ENCODE assay signal across 1 cellular context in genomic region chr11:72112541-72113136, GRCh38.
TF ChIP-seq lines count a peak whose summit lies in the region.

Gene ANAPC15, minus strand, starts transcription at chr11:72112695. Its CDS starts 1,419 bp downstream, at chr11:72111276.

TF ChIP-seq in HepG2, 621 proteins besides CTCF, POLR2A, EP300 and RAD21 (continued from another document and continues in another):
- TF ChIP-seq, protein P1, sequence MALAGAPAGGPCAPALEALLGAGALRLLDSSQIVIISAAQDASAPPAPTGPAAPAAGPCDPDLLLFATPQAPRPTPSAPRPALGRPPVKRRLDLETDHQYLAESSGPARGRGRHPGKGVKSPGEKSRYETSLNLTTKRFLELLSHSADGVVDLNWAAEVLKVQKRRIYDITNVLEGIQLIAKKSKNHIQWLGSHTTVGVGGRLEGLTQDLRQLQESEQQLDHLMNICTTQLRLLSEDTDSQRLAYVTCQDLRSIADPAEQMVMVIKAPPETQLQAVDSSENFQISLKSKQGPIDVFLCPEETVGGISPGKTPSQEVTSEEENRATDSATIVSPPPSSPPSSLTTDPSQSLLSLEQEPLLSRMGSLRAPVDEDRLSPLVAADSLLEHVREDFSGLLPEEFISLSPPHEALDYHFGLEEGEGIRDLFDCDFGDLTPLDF (CRISPR knock-in tag; IDR thresholded peaks at IDR 0.05) = peak; percentile 78
- TF ChIP-seq SMAD3 (CRISPR knock-in tag; IDR thresholded peaks at IDR 0.05) (no peak), CCDC6 (CRISPR knock-in tag; IDR thresholded peaks at IDR 0.05) (peak; percentile 68; the same call in 1 of the 2 replicates), ATF4 (CRISPR knock-in tag; IDR thresholded peaks at IDR 0.05) (no peak), HNF4A (CRISPR knock-in tag; IDR thresholded peaks at IDR 0.05) (no peak), TFDP2 (CRISPR knock-in tag; IDR thresholded peaks at IDR 0.05) (peak; percentile 94), ZNF530 (CRISPR knock-in tag; IDR thresholded peaks at IDR 0.05; ENCODE audit: low read depth) (no peak), MTA3 (CRISPR knock-in tag; IDR thresholded peaks at IDR 0.05) (no peak), SAP130 (CRISPR knock-in tag; IDR thresholded peaks at IDR 0.05; ENCODE audit: low read depth) (peak; percentile 85), SMYD3 (CRISPR knock-in tag; IDR thresholded peaks at IDR 0.05) (peak; percentile 65; the same call in 1 of the 2 replicates), SALL1 (CRISPR knock-in tag; IDR thresholded peaks at IDR 0.05) (peak; percentile 55; the same call in 1 of the 2 replicates), ZNF841 (CRISPR knock-in tag; IDR thresholded peaks at IDR 0.05; ENCODE audit: borderline replicate concordance) (no peak), ZNF33B (CRISPR knock-in tag; IDR thresholded peaks at IDR 0.05) (no peak), STAT5B (CRISPR knock-in tag; IDR thresholded peaks at IDR 0.05) (no peak), SUZ12 (IDR thresholded peaks at IDR 0.05; ENCODE audit: low read depth, low read length) (no peak), ARNT (IDR thresholded peaks at IDR 0.05) (no peak), ZMYM3 (CRISPR knock-in tag; IDR thresholded peaks at IDR 0.05) (no peak), SMAD1 (CRISPR knock-in tag; IDR thresholded peaks at IDR 0.05; ENCODE audit: borderline replicate concordance, low read depth) (peak; percentile 76; the same call in 1 of the 2 replicates), ZFP82 (CRISPR knock-in tag; IDR thresholded peaks at IDR 0.05; ENCODE audit: borderline replicate concordance) (no peak), SIN3B (IDR thresholded peaks at IDR 0.05; ENCODE audit: low read length) (no peak), ZNF709 (CRISPR knock-in tag; IDR thresholded peaks at IDR 0.05) (peak; percentile 60; the same call in 1 of the 2 replicates), ZNF225 (CRISPR knock-in tag; IDR thresholded peaks at IDR 0.05) (no peak), ZNF563 (CRISPR knock-in tag; IDR thresholded peaks at IDR 0.05) (peak; percentile 51; the same call in 1 of the 2 replicates), NFATC3 (CRISPR knock-in tag; IDR thresholded peaks at IDR 0.05) (no peak), ZNF737 (CRISPR knock-in tag; IDR thresholded peaks at IDR 0.05; ENCODE audit: borderline replicate concordance) (no peak), ZNF619 (CRISPR knock-in tag; IDR thresholded peaks at IDR 0.05) (0 out of 2 replicates have a peak, but pooled peaks have one; percentile 21), HIVEP1 (CRISPR knock-in tag; IDR thresholded peaks at IDR 0.05) (no peak), HNRNPH1 (optimal IDR thresholded peaks at IDR 0.05; ENCODE audit: low read depth, low read length) (no peak), ZNF557 (CRISPR knock-in tag; IDR thresholded peaks at IDR 0.05) (no peak), GTF3A (CRISPR knock-in tag; conservative IDR thresholded peaks at IDR 0.05) (no peak), RBM39 (IDR thresholded peaks at IDR 0.05; ENCODE audit: low read depth, low read length, poor library complexity, severe bottlenecking) (no peak), ZFY (CRISPR knock-in tag; IDR thresholded peaks at IDR 0.05) (peak; percentile 76), MYC (CRISPR knock-in tag; IDR thresholded peaks at IDR 0.05; ENCODE audit: borderline replicate concordance) (peak; percentile 81; the same call in 1 of the 2 replicates), XRCC5 (optimal IDR thresholded peaks at IDR 0.05; ENCODE audit: low read length) (no peak), FOSL1 (CRISPR knock-in tag; IDR thresholded peaks at IDR 0.05; ENCODE audit: borderline replicate concordance) (no peak), SMARCC2 (IDR thresholded peaks at IDR 0.05) (no peak), NFYC (CRISPR knock-in tag; IDR thresholded peaks at IDR 0.05) (peak; percentile 35; the same call in 1 of the 2 replicates), ZNF549 (CRISPR knock-in tag; IDR thresholded peaks at IDR 0.05) (no peak), ZFYVE20 (CRISPR knock-in tag; IDR thresholded peaks at IDR 0.05; ENCODE audit: borderline replicate concordance, low read depth) (no peak), SSRP1 (CRISPR knock-in tag; IDR thresholded peaks at IDR 0.05) (0 out of 2 replicates have a peak, but pooled peaks have one; percentile 58), ZNF34 (CRISPR knock-in tag; IDR thresholded peaks at IDR 0.05; ENCODE audit: borderline replicate concordance) (no peak), MEIS1 (CRISPR knock-in tag; IDR thresholded peaks at IDR 0.05; ENCODE audit: borderline replicate concordance) (no peak), HOXA3 (CRISPR knock-in tag; IDR thresholded peaks at IDR 0.05) (peak; percentile 82), HOMEZ (CRISPR knock-in tag; IDR thresholded peaks at IDR 0.05; ENCODE audit: low read depth) (no peak)
- TF ChIP-seq, protein P2, sequence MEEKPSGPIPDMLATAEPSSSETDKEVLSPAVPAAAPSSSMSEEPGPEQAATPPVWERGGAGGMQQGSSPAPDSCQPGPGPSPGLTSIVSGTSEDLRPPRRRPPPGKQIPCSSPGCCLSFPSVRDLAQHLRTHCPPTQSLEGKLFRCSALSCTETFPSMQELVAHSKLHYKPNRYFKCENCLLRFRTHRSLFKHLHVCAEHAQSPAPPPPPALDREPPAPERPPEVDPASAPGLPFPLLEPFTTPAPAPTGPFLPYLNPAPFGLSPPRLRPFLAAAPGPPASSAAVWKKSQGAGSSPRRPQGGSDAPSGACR (CRISPR knock-in tag; IDR thresholded peaks at IDR 0.05) = no peak
- TF ChIP-seq, protein P3, sequence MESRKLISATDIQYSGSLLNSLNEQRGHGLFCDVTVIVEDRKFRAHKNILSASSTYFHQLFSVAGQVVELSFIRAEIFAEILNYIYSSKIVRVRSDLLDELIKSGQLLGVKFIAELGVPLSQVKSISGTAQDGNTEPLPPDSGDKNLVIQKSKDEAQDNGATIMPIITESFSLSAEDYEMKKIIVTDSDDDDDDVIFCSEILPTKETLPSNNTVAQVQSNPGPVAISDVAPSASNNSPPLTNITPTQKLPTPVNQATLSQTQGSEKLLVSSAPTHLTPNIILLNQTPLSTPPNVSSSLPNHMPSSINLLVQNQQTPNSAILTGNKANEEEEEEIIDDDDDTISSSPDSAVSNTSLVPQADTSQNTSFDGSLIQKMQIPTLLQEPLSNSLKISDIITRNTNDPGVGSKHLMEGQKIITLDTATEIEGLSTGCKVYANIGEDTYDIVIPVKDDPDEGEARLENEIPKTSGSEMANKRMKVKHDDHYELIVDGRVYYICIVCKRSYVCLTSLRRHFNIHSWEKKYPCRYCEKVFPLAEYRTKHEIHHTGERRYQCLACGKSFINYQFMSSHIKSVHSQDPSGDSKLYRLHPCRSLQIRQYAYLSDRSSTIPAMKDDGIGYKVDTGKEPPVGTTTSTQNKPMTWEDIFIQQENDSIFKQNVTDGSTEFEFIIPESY (CRISPR knock-in tag; IDR thresholded peaks at IDR 0.05) = peak; percentile 8; the same call in 1 of the 2 replicates
- TF ChIP-seq, protein P4, sequence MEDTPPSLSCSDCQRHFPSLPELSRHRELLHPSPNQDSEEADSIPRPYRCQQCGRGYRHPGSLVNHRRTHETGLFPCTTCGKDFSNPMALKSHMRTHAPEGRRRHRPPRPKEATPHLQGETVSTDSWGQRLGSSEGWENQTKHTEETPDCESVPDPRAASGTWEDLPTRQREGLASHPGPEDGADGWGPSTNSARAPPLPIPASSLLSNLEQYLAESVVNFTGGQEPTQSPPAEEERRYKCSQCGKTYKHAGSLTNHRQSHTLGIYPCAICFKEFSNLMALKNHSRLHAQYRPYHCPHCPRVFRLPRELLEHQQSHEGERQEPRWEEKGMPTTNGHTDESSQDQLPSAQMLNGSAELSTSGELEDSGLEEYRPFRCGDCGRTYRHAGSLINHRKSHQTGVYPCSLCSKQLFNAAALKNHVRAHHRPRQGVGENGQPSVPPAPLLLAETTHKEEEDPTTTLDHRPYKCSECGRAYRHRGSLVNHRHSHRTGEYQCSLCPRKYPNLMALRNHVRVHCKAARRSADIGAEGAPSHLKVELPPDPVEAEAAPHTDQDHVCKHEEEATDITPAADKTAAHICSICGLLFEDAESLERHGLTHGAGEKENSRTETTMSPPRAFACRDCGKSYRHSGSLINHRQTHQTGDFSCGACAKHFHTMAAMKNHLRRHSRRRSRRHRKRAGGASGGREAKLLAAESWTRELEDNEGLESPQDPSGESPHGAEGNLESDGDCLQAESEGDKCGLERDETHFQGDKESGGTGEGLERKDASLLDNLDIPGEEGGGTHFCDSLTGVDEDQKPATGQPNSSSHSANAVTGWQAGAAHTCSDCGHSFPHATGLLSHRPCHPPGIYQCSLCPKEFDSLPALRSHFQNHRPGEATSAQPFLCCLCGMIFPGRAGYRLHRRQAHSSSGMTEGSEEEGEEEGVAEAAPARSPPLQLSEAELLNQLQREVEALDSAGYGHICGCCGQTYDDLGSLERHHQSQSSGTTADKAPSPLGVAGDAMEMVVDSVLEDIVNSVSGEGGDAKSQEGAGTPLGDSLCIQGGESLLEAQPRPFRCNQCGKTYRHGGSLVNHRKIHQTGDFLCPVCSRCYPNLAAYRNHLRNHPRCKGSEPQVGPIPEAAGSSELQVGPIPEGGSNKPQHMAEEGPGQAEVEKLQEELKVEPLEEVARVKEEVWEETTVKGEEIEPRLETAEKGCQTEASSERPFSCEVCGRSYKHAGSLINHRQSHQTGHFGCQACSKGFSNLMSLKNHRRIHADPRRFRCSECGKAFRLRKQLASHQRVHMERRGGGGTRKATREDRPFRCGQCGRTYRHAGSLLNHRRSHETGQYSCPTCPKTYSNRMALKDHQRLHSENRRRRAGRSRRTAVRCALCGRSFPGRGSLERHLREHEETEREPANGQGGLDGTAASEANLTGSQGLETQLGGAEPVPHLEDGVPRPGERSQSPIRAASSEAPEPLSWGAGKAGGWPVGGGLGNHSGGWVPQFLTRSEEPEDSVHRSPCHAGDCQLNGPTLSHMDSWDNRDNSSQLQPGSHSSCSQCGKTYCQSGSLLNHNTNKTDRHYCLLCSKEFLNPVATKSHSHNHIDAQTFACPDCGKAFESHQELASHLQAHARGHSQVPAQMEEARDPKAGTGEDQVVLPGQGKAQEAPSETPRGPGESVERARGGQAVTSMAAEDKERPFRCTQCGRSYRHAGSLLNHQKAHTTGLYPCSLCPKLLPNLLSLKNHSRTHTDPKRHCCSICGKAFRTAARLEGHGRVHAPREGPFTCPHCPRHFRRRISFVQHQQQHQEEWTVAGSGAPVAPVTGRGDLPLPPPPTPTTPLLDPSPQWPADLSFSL (CRISPR knock-in tag; IDR thresholded peaks at IDR 0.05) = no peak
- TF ChIP-seq, protein P5, sequence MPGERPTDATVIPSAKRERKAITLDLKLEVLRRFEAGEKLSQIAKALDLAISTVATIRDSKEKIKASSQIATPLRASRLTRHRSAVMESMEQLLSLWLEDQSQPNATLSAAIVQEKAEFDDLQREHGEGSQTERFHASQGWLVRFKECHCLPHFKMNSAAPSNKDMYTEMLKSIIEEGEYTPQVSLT (CRISPR knock-in tag; IDR thresholded peaks at IDR 0.05; ENCODE audit: borderline replicate concordance, low read depth) = no peak
- TF ChIP-seq, protein P6, sequence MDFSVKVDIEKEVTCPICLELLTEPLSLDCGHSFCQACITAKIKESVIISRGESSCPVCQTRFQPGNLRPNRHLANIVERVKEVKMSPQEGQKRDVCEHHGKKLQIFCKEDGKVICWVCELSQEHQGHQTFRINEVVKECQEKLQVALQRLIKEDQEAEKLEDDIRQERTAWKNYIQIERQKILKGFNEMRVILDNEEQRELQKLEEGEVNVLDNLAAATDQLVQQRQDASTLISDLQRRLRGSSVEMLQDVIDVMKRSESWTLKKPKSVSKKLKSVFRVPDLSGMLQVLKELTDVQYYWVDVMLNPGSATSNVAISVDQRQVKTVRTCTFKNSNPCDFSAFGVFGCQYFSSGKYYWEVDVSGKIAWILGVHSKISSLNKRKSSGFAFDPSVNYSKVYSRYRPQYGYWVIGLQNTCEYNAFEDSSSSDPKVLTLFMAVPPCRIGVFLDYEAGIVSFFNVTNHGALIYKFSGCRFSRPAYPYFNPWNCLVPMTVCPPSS (IDR thresholded peaks at IDR 0.05) = no peak
- TF ChIP-seq, protein P7, sequence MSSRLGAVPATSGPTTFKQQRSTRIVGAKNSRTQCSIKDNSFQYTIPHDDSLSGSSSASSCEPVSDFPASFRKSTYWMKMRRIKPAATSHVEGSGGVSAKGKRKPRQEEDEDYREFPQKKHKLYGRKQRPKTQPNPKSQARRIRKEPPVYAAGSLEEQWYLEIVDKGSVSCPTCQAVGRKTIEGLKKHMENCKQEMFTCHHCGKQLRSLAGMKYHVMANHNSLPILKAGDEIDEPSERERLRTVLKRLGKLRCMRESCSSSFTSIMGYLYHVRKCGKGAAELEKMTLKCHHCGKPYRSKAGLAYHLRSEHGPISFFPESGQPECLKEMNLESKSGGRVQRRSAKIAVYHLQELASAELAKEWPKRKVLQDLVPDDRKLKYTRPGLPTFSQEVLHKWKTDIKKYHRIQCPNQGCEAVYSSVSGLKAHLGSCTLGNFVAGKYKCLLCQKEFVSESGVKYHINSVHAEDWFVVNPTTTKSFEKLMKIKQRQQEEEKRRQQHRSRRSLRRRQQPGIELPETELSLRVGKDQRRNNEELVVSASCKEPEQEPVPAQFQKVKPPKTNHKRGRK (CRISPR knock-in tag; IDR thresholded peaks at IDR 0.05) = no peak
